In the genomic region with DNA sequence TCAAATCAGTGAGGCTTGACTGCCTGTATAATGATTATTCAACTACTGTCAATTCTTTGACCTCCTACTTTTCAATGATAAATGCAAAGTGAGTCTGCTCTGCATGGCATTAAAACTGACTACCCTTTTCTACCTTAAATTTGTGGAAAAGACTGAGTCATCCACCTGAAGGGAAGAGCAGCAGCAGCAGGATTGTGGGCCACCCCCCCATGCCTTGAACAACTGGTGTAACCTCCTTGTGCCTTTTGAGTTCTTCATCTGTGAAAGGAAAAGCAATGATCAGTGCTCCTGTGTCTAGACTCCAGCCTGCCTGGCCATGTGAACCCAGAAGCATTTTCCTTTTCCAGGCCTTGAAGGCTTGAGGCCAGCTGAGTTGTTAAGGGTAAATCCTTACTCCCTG, we compare ENCODE assay signal across 18 cellular contexts.
"Had no signal": no experiment of that assay in that cellular context is flagged by ENCODE, and none has a peak within 500 bp of the region (broad histone marks: within the 10 kb centered on the region; RNA-seq: fewer than 3 reads in every experiment).

No MANE protein-coding gene starts in this region.

- ATAC-seq: activated T-cell treated with anti-CD3 and anti-CD28 coated beads, Interleukin-2, amount 50 U/mL, for 72 hours; gastroesophageal sphincter; natural killer cell treated with Interleukin-12 subunit alpha and Interleukin-12 subunit beta and Interleukin-15 and Interleukin-18, amount 100 ng/mL, for 72 hours; stimulated activated naive CD8-positive, alpha-beta T cell treated with anti-CD3 and anti-CD28 coated beads, Interleukin-15, Interleukin-2, amounts not matched to agents 100 U/mL and 50 U/mL, for 24 hours had no signal

- H3K36me3 Mint-ChIP-seq: natural killer cell treated with Interleukin-12 subunit alpha and Interleukin-12 subunit beta and Interleukin-15 and Interleukin-18, amount 100 ng/mL, for 72 hours had no signal

- H3K9me3 ChIP-seq: gastroesophageal sphincter, psoas muscle, sigmoid colon, testis had no signal

- H3K4me3 Mint-ChIP-seq: activated naive CD8-positive, alpha-beta T cell treated with anti-CD3 and anti-CD28 coated beads for 36 hours; activated T-cell treated with anti-CD3 and anti-CD28 coated beads, Interleukin-2, amount 50 U/mL, for 72 hours; natural killer cell treated with Interleukin-12 subunit alpha and Interleukin-12 subunit beta and Interleukin-15 and Interleukin-18, amount 100 ng/mL, for 72 hours had no signal

- H3K27me3 ChIP-seq: gastroesophageal sphincter, hepatocyte, sigmoid colon, testis had no signal

- H3K27me3 Mint-ChIP-seq: activated naive CD8-positive, alpha-beta T cell treated with anti-CD3 and anti-CD28 coated beads for 36 hours; natural killer cell treated with Interleukin-12 subunit alpha and Interleukin-12 subunit beta and Interleukin-15 and Interleukin-18, amount 100 ng/mL, for 72 hours had no signal

- H3K36me3 ChIP-seq: gastroesophageal sphincter, sigmoid colon had no signal

- DNase-seq: activated CD4-positive, alpha-beta T cell treated with anti-CD3 and anti-CD28 coated beads for 1 hour; activated CD4-positive, alpha-beta T cell treated with anti-CD3 and anti-CD28 coated beads, Interleukin-2, amount 50 U/mL, for 48 hours; activated gamma-delta T cell treated with Interleukin-2 at 50 U/mL for 16 hours; activated naive CD8-positive, alpha-beta T cell treated with anti-CD3 and anti-CD28 coated beads for 36 hours; activated T-cell treated with anti-CD3 and anti-CD28 coated beads, Interleukin-2, amount 50 U/mL, for 72 hours; left cardiac atrium; occipital lobe; psoas muscle; sigmoid colon; stimulated activated CD4-positive, alpha-beta T cell treated with anti-CD3 and anti-CD28 coated beads, Interleukin-2, amount 100 ng/mL, for 48 hours; stimulated activated naive CD8-positive, alpha-beta T cell treated with anti-CD3 and anti-CD28 coated beads, Interleukin-15, Interleukin-2, amounts not matched to agents 100 U/mL and 50 U/mL, for 24 hours; T-helper 9 cell; testis had no signal

- H3K27ac Mint-ChIP-seq: activated naive CD8-positive, alpha-beta T cell treated with anti-CD3 and anti-CD28 coated beads for 36 hours; activated T-cell treated with anti-CD3 and anti-CD28 coated beads, Interleukin-2, amount 50 U/mL, for 72 hours; natural killer cell treated with Interleukin-12 subunit alpha and Interleukin-12 subunit beta and Interleukin-15 and Interleukin-18, amount 100 ng/mL, for 72 hours had no signal

- H3K4me1 ChIP-seq: gastroesophageal sphincter, sigmoid colon had no signal

- H3K4me1 Mint-ChIP-seq: activated naive CD8-positive, alpha-beta T cell treated with anti-CD3 and anti-CD28 coated beads for 36 hours had no signal

- H2AFZ ChIP-seq: hepatocyte had no signal

- H3K4me2 ChIP-seq: hepatocyte had no signal

- H3K27ac ChIP-seq: gastroesophageal sphincter, hepatocyte, psoas muscle, sigmoid colon, testis had no signal

- H3K4me3 ChIP-seq: gastroesophageal sphincter, hepatocyte, lung, psoas muscle, sigmoid colon, testis had no signal

- FAIRE-seq: urothelium cell line had no signal

- H3K79me2 ChIP-seq: hepatocyte had no signal
